In genomic region chr6:149922642-149923326, GRCh38 we compare ENCODE assay signal across 8 cellular contexts. TPM values are rescaled to one million over a fixed set of nuclear protein-coding genes. Genes with fewer than 3 reads are reported as not detected.
DNase-seq lines count a peak whose midpoint lies in the region; ATAC-seq and TF ChIP-seq lines count a peak whose summit lies in the region.

Gene RAET1G (minus strand): TSS chr6:149923121. CDS start chr6:149923010, 111 bp downstream.

- peak within 1 kb of the TSS; percentile 49 to 61 (median 55) for H3K4me3 ChIP-seq in stomach

- DNase-seq in ELR (ENCODE audit: low read depth) (peak; percentile 95), LoVo (ENCODE audit: low spot score) (peak; percentile 88), SW 1271 (lab: John Stamatoyannopoulos, UW) (peak; percentile 68 to 91), glutamatergic neuron (peak; percentile 76), non-pigmented ciliary epithelial cell (ENCODE audit: low read depth) (peak; percentile 80), stomach (peak; percentile 88)
- DNase-seq in activated naive CD8-positive, alpha-beta T cell treated with anti-CD3 and anti-CD28 coated beads for 36 hours = peak; percentile 85

- H3K9me3 Mint-ChIP-seq in activated naive CD8-positive, alpha-beta T cell treated with anti-CD3 and anti-CD28 coated beads for 36 hours = no peaks in the 10 kb centered on the region
- H3K9me3 Mint-ChIP-seq in glutamatergic neuron (ENCODE audit: unreplicated experiment) = peaks cover 15% of the 10 kb centered on the region

- WGBS in stomach, 5 donors = 0 to 2% (median 2%) methylated on average over 24 to 40 of the region's 40 CpGs

- H3K4me1 ChIP-seq in stomach = peaks cover 14 to 32% (median 29%) of the 10 kb centered on the region in 4 donors

- TF ChIP-seq POLR2A in stomach (IDR thresholded peaks at IDR 0.05) = no peak

- H3K27ac Mint-ChIP-seq in activated naive CD8-positive, alpha-beta T cell treated with anti-CD3 and anti-CD28 coated beads for 36 hours = no peak within 1 kb of the TSS
- no peak within 1 kb of the TSS for H3K27ac Mint-ChIP-seq in glutamatergic neuron (ENCODE audit: unreplicated experiment)

- H3K36me3 Mint-ChIP-seq in activated naive CD8-positive, alpha-beta T cell treated with anti-CD3 and anti-CD28 coated beads for 36 hours = no peaks in the 10 kb centered on the region
- H3K36me3 Mint-ChIP-seq in glutamatergic neuron (ENCODE audit: unreplicated experiment) = peaks cover 6% of the 10 kb centered on the region

- H3K4me3 Mint-ChIP-seq in activated naive CD8-positive, alpha-beta T cell treated with anti-CD3 and anti-CD28 coated beads for 36 hours = peak within 1 kb of the TSS; percentile 66
- H3K4me3 Mint-ChIP-seq in glutamatergic neuron (ENCODE audit: unreplicated experiment) = peak within 1 kb of the TSS; percentile 88

- TF ChIP-seq EP300 in stomach (IDR thresholded peaks at IDR 0.05) = no peak

- no peaks in the 10 kb centered on the region for H3K36me3 ChIP-seq in stomach

- ATAC-seq in GM21447 (IDR thresholded peaks at IDR 0.05; ENCODE audit: unreplicated experiment) = no peak

- peaks cover 15% of the 10 kb centered on the region for H3K4me1 Mint-ChIP-seq in activated naive CD8-positive, alpha-beta T cell treated with anti-CD3 and anti-CD28 coated beads for 36 hours
- peaks cover 2% of the 10 kb centered on the region for H3K4me1 Mint-ChIP-seq in glutamatergic neuron (ENCODE audit: low read depth, unreplicated experiment)

- H3K27me3 Mint-ChIP-seq in activated naive CD8-positive, alpha-beta T cell treated with anti-CD3 and anti-CD28 coated beads for 36 hours = peaks cover 80% of the 10 kb centered on the region
- peaks cover 50% of the 10 kb centered on the region for H3K27me3 Mint-ChIP-seq in glutamatergic neuron (ENCODE audit: unreplicated experiment)

- intact Hi-C loops in stomach (cut with DNase I; ENCODE audit: low total_unique reads) = no loop called here

- no peaks in the 10 kb centered on the region for H3K9me3 ChIP-seq in stomach

- H3K27me3 ChIP-seq in stomach = peaks cover 0 to 48% (median 6%) of the 10 kb centered on the region in 3 donors

- H3K27ac ChIP-seq in stomach = peak within 1 kb of the TSS in 1 of 5 donors; percentile 18

- TF ChIP-seq CTCF in glutamatergic neuron (IDR thresholded peaks at IDR 0.05; ENCODE audit: partially characterized antibody, unreplicated experiment) (no peak), stomach (IDR thresholded peaks at IDR 0.05) (no peak)

RNA-seq across cellular contexts. Expression of gene RAET1G, which starts in this region (rescaled TPM):
- not detected for total RNA-seq in activated naive CD8-positive, alpha-beta T cell treated with anti-CD3 and anti-CD28 coated beads for 36 hours
- total RNA-seq in glutamatergic neuron (ENCODE audit: unreplicated experiment) = not detected
- under 1 TPM in 1 of 5 donors, not detected in 4; 0.89 TPM for total RNA-seq in stomach
- 1 to 10 TPM in 1 of 3 donors, not detected in 2; 3.1 TPM for polyA plus RNA-seq in stomach

Comparison
In these comparisons a context has a peak if more than half of its experiments do, and no peak if none do; other contexts are left out.
1. Peak in DNase-seq in activated naive CD8-positive, alpha-beta T cell treated with anti-CD3 and anti-CD28 coated beads for 36 hours; RNA of the gene not detected or under 1 TPM.
2. Peak in DNase-seq in glutamatergic neuron; RNA of the gene not detected or under 1 TPM.